Comparison of ENCODE assay signal across 11 cellular contexts in the genomic region with DNA sequence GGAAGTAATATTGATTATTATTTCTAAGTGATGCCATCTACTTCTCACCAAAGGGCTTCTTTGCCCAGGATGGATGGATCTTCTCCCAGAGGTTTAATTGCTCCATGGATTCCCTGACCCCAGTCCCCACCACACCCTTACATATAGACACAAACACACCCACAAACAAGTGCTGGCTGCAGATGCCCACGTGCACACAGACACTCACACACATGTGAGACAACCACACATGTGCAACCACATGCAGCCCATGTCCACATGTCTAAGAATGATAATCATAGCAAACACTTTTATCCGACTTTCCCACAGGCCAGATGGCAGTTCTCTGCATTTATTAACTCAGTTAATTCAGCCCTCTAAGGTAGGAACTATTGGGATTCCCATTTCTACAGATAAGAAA.
"Had no signal": no experiment of that assay in that cellular context is flagged by ENCODE, and none has a peak within 500 bp of the region (broad histone marks: within the 10 kb centered on the region; RNA-seq: fewer than 3 reads in every experiment).

No MANE protein-coding gene starts in this region.

- H3K27ac Mint-ChIP-seq: GM23338, H9, HFFc6 had no signal

- H3K9ac ChIP-seq: GM23248 had no signal

- DNase-seq: GM23248, GOT3, H7, H9, HCEC 1CT, HFFc6 had no signal

- FAIRE-seq: H1, H54 had no signal

- ATAC-seq: GM23338, HCT116 had no signal

- H3K4me2 ChIP-seq: GM23338 had no signal

- H3K9me3 ChIP-seq: HAP-1 had no signal

- H2AFZ ChIP-seq: GM23248 had no signal

- H3K4me3 Mint-ChIP-seq: GM23338, H9, HFFc6 had no signal

- H3K4me3 ChIP-seq: GM23248, GM23338, HAP-1 had no signal

- H3K27ac ChIP-seq: GM23248 had no signal

- H3K36me3 ChIP-seq: HAP-1 had no signal

- H3K4me1 ChIP-seq: HAP-1 had no signal

- H3K9me3 Mint-ChIP-seq: GM23338, H9 had no signal
